Comparison of ENCODE assay signal across 8 cellular contexts in the genomic region with DNA sequence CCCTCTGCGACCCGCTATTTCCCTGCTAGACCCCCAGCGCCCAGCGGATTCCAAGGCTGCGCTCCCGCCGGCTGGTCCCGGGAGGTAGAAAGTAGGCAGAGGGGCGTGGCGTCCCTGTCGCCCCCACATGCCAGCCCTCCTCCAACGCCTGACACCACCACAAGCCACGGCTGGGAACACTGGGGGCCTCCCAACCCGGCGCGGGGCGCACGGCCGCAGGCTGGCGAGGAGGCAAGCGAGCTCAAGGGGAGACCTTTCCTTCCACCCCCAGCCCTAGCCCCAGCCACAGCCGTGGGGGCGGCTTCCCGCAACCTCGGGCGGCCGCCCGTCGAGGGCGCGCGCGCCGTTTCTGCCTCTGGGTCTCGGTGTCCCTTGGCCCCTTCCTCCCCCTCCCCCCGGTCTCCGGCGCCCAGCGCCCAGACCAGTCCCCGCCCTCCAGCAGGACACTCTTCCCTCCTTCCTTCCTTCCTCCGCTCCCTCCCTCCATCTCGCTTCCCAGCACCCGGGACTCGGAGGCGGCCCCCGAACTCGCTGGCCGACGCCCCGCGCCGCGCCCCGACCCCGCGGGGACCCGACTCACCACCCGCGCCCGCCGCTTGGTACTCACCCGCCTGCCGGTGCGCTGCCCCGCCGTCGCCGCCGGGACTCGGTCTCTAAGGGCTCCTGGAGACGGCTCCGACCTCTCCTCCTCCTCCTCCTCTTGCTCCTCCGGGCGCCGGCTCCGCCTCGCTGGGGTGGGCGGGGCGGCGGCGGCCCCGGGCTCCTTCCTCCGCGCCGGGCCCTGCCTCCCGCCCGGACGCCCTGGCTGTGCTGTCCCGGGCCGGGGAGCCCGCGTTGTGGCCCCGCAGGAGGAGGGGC. TPM values are rescaled to one million over a fixed set of nuclear protein-coding genes. Genes with fewer than 3 reads are reported as not detected.
DNase-seq lines count a peak whose midpoint lies in the region; ATAC-seq and TF ChIP-seq lines count a peak whose summit lies in the region.

A gene (minus strand): TSS at position 731 of the 858 bp plus-strand sequence. CDS start 125,781 bp downstream, outside the sequence.

- no peaks in the 10 kb centered on the region for H3K27me3 ChIP-seq in kidney epithelial cell (ENCODE audit: control insufficient read depth, insufficient read depth, low read length)

- H3K27me3 Mint-ChIP-seq in dendritic cell treated with granulocyte-macrophage colony-stimulating factor and Interleukin-4, amounts not matched to agents 40 ng/mL and 50 ng/mL, for 4 days: peaks cover 67% of the 10 kb centered on the region

- H3K9me3 Mint-ChIP-seq in dendritic cell treated with granulocyte-macrophage colony-stimulating factor and Interleukin-4, amounts not matched to agents 40 ng/mL and 50 ng/mL, for 4 days: no peaks in the 10 kb centered on the region

- H3K4me3 ChIP-seq in kidney epithelial cell (ENCODE audit: low read depth, low read length): peak within 1 kb of the TSS; percentile 92

- H3K4me1 Mint-ChIP-seq in dendritic cell treated with granulocyte-macrophage colony-stimulating factor and Interleukin-4, amounts not matched to agents 40 ng/mL and 50 ng/mL, for 4 days (ENCODE audit: low read depth): peaks cover 19% of the 10 kb centered on the region

- peak within 1 kb of the TSS; percentile 72 for H3K4me3 Mint-ChIP-seq in dendritic cell treated with granulocyte-macrophage colony-stimulating factor and Interleukin-4, amounts not matched to agents 40 ng/mL and 50 ng/mL, for 4 days

- no peaks in the 10 kb centered on the region for H3K36me3 Mint-ChIP-seq in dendritic cell treated with granulocyte-macrophage colony-stimulating factor and Interleukin-4, amounts not matched to agents 40 ng/mL and 50 ng/mL, for 4 days (ENCODE audit: low read depth)

- DNase-seq in NCI-H1417 (lab: John Stamatoyannopoulos, UW) (peak in 2 of 3 experiments; percentile 33 to 51), NCI-H1417 treated with DMSO at 0.1 percent for 48 hours (lab: John Stamatoyannopoulos, UW) (no peak), SKM-1 treated with dmso at 0.1 percent for 144 hours (lab: John Stamatoyannopoulos, UW; ENCODE audit: unreplicated experiment) (peak; percentile 61), kidney epithelial cell (ENCODE audit: low read depth) (peak; percentile 26), midbrain (lab: John Stamatoyannopoulos, UW) (no peak)
- peak; percentile 25 for DNase-seq in stimulated activated CD4-positive, alpha-beta T cell treated with anti-CD3 and anti-CD28 coated beads, Interleukin-12 subunit alpha, Interleukin-12 subunit beta, amount 100 ng/mL, for 4 hours

- no peaks in the 10 kb centered on the region for H3K36me3 ChIP-seq in kidney epithelial cell (ENCODE audit: control insufficient read depth, insufficient read depth, low read length)

- H3K27ac Mint-ChIP-seq in dendritic cell treated with granulocyte-macrophage colony-stimulating factor and Interleukin-4, amounts not matched to agents 40 ng/mL and 50 ng/mL, for 4 days: no peak within 1 kb of the TSS

- intact Hi-C loops in dendritic cell treated with granulocyte-macrophage colony-stimulating factor and Interleukin-4, amounts not matched to agents 40 ng/mL and 50 ng/mL, for 4 days (cut with micrococcal nuclease): no loop called here

- peak; percentile 58 for ATAC-seq in HG02852 (IDR thresholded peaks at IDR 0.05; ENCODE audit: unreplicated experiment)

- no peak for TF ChIP-seq CTCF in kidney epithelial cell (IDR thresholded peaks at IDR 0.05; ENCODE audit: insufficient read depth, low read length, poor library complexity, severe bottlenecking)

RNA-seq across cellular contexts. Expression of the gene that starts here (rescaled TPM):
- 75.9 and 85.7 TPM in 2 replicates for total RNA-seq in kidney epithelial cell

Comparison
In these comparisons a context has a peak if more than half of its experiments do, and no peak if none do; other contexts are left out.
1. DNase-seq: peak in NCI-H1417 (2 of 3), SKM-1 treated with dmso at 0.1 percent for 144 hours (single experiment), kidney epithelial cell (single experiment) and stimulated activated CD4-positive, alpha-beta T cell treated with anti-CD3 and anti-CD28 coated beads, Interleukin-12 subunit alpha, Interleukin-12 subunit beta, amount 100 ng/mL, for 4 hours (single experiment); none in NCI-H1417 treated with DMSO at 0.1 percent for 48 hours (single experiment) and midbrain (single experiment).